24 cellular contexts compared by ENCODE assay signal in the genomic region with DNA sequence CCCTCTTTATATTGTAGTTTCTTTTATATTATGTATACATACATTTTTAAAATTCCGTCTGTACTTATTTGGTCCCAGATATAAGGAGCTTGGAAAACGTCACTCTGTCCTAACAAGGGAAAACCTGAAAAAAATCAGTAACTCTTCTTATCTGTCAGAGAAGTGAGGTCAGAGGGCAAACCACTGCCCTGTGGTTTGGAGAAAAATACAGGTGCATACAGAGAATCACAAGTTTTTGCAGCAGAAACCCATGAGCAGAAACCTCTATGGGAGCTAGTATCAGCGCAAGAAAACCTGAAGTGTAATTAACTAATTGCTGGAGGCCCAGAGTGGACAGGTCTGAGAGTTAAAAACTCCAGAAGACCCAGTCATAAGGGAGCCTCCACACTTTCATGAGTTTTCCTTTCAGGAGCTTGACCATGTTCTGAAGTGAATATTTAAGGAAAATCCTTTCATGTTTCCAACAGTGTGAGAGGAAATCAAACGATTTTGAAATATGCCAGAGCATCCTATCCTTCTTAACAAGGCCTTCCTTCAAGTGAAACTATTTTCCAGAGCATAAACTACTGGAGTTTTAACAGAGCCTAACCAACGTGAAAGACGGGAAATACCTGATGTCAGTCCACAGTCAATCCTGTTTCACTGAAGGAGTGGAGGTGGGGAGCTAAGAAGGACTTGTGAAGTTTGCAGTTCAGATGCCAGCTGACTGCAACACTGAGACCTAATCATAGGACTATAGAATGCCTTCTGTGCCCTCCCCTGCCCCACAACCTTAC.
"Had no signal": no experiment of that assay in that cellular context is flagged by ENCODE, and none has a peak within 500 bp of the region (broad histone marks: within the 10 kb centered on the region; RNA-seq: fewer than 3 reads in every experiment).

No MANE protein-coding gene starts in this region.

- H3K27ac Mint-ChIP-seq: activated CD4-positive, alpha-beta memory T cell treated with anti-CD3 and anti-CD28 coated beads for 36 hours; activated CD4-positive, alpha-beta T cell treated with anti-CD3 and anti-CD28 coated beads, Interleukin-2, amount 10 ng/mL, durations not matched to agents 24 days and 14 days; activated naive CD8-positive, alpha-beta T cell treated with anti-CD3 and anti-CD28 coated beads, Interleukin-2, amount 10 ng/mL, durations not matched to agents 7 days and 5 days; activated T-helper 2 cell treated with anti-CD3 and anti-CD28 coated beads, Interferon-gamma antibody, Interleukin-2, Interleukin-4, amounts not matched to agents 10 μg/mL and 5 μg/mL and 100 μg/mL, durations not matched to agents 14 hours and 24 hours and 36 hours; T-helper 17 cell; WTC11 had no signal

- H3K27me3 Mint-ChIP-seq: activated CD4-positive, alpha-beta memory T cell treated with anti-CD3 and anti-CD28 coated beads for 36 hours; activated CD4-positive, alpha-beta T cell treated with anti-CD3 and anti-CD28 coated beads, Interleukin-2, amount 10 ng/mL, durations not matched to agents 24 days and 14 days; activated naive CD8-positive, alpha-beta T cell treated with anti-CD3 and anti-CD28 coated beads, Interleukin-2, amount 10 ng/mL, durations not matched to agents 7 days and 5 days; T-helper 17 cell had no signal

- H3K36me3 Mint-ChIP-seq: activated naive CD8-positive, alpha-beta T cell treated with anti-CD3 and anti-CD28 coated beads, Interleukin-2, amount 10 ng/mL, durations not matched to agents 7 days and 5 days; WTC11 had no signal

- H3K27me3 ChIP-seq: breast epithelium had no signal

- H3K9me3 Mint-ChIP-seq: activated CD4-positive, alpha-beta T cell treated with anti-CD3 and anti-CD28 coated beads, Interleukin-2, amount 10 ng/mL, durations not matched to agents 24 days and 14 days; activated T-helper 2 cell treated with anti-CD3 and anti-CD28 coated beads, Interferon-gamma antibody, Interleukin-2, Interleukin-4, amounts not matched to agents 10 μg/mL and 5 μg/mL and 100 μg/mL, durations not matched to agents 14 hours and 24 hours and 36 hours; WTC11 had no signal

- H3K4me1 ChIP-seq: breast epithelium had no signal

- H3K4me1 Mint-ChIP-seq: activated CD4-positive, alpha-beta T cell treated with anti-CD3 and anti-CD28 coated beads, Interleukin-2, amount 10 ng/mL, durations not matched to agents 24 days and 14 days; activated naive CD8-positive, alpha-beta T cell treated with anti-CD3 and anti-CD28 coated beads, Interleukin-2, amount 10 ng/mL, durations not matched to agents 7 days and 5 days; T-helper 17 cell; WTC11 had no signal

- H3K9me3 ChIP-seq: breast epithelium had no signal

- H3K27ac ChIP-seq: breast epithelium had no signal

- H3K36me3 ChIP-seq: breast epithelium had no signal

- H3K4me3 Mint-ChIP-seq: activated CD4-positive, alpha-beta memory T cell treated with anti-CD3 and anti-CD28 coated beads for 36 hours; activated CD4-positive, alpha-beta T cell treated with anti-CD3 and anti-CD28 coated beads, Interleukin-2, amount 10 ng/mL, durations not matched to agents 24 days and 14 days; activated naive CD8-positive, alpha-beta T cell treated with anti-CD3 and anti-CD28 coated beads, Interleukin-2, amount 10 ng/mL, durations not matched to agents 7 days and 5 days; T-helper 17 cell; WTC11 had no signal

- H3K4me3 ChIP-seq: breast epithelium had no signal

- ATAC-seq: T-helper 17 cell, WTC11 had no signal

- DNase-seq: activated CD4-positive, alpha-beta memory T cell treated with anti-CD3 and anti-CD28 coated beads for 36 hours; activated CD4-positive, alpha-beta T cell treated with anti-CD3 and anti-CD28 coated beads, Interleukin-2, amount 10 ng/mL, durations not matched to agents 24 days and 14 days; activated CD4-positive, CD25-positive, alpha-beta regulatory T cell treated with anti-CD3 and anti-CD28 coated beads, Interleukin-2, amount 50 U/mL, for 72 hours; activated naive CD4-positive, alpha-beta T cell treated with anti-CD3 and anti-CD28 coated beads, Interleukin-2, amount 50 U/mL, for 16 hours; activated naive CD8-positive, alpha-beta T cell treated with anti-CD3 and anti-CD28 coated beads, Interleukin-2, amount 10 ng/mL, durations not matched to agents 7 days and 5 days; activated T-cell treated with anti-CD3 and anti-CD28 coated beads for 4 hours; activated T-cell treated with anti-CD3 and anti-CD28 coated beads, Interleukin-2, amount 50 U/mL, for 48 hours; aorta; KBM-7; NCI-H1092; NCI-H1417 treated with DMSO at 0.1 percent for 48 hours; NCI-H1694; NCI-H2029; NCI-H2107; NCI-H2171 treated with DMSO at 0.1 percent for 48 hours; NCI-H226; NCI-H526; NCI-H774; SIG-M5; T-helper 17 cell; T-helper 9 cell had no signal
